ENCODE assay signal across 1 cellular context in the genomic region with DNA sequence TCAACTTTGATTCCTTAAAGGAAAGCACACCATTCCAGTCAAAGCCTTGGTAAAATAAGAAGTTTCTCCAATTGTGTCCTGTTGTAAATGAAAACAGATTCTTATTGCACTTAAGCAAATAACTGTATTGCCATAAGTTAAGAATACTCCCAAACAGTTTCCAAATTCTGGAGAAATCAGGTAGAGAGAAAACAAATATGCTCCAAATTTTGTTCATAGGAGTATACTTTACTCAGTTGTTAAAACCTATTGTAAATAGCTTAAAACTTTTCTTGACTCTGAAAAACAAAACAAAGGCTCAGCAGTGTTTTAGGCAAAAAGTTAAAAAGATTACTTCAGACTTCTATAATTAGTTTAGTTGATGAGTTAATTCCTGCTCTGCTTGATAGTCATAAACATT.
TF ChIP-seq lines count a peak whose summit lies in the region.

No MANE protein-coding gene starts in this region.

TF ChIP-seq in HEK293, 187 proteins besides CTCF, POLR2A, EP300 and RAD21 (continued from another document):
- TF ChIP-seq, protein P1, sequence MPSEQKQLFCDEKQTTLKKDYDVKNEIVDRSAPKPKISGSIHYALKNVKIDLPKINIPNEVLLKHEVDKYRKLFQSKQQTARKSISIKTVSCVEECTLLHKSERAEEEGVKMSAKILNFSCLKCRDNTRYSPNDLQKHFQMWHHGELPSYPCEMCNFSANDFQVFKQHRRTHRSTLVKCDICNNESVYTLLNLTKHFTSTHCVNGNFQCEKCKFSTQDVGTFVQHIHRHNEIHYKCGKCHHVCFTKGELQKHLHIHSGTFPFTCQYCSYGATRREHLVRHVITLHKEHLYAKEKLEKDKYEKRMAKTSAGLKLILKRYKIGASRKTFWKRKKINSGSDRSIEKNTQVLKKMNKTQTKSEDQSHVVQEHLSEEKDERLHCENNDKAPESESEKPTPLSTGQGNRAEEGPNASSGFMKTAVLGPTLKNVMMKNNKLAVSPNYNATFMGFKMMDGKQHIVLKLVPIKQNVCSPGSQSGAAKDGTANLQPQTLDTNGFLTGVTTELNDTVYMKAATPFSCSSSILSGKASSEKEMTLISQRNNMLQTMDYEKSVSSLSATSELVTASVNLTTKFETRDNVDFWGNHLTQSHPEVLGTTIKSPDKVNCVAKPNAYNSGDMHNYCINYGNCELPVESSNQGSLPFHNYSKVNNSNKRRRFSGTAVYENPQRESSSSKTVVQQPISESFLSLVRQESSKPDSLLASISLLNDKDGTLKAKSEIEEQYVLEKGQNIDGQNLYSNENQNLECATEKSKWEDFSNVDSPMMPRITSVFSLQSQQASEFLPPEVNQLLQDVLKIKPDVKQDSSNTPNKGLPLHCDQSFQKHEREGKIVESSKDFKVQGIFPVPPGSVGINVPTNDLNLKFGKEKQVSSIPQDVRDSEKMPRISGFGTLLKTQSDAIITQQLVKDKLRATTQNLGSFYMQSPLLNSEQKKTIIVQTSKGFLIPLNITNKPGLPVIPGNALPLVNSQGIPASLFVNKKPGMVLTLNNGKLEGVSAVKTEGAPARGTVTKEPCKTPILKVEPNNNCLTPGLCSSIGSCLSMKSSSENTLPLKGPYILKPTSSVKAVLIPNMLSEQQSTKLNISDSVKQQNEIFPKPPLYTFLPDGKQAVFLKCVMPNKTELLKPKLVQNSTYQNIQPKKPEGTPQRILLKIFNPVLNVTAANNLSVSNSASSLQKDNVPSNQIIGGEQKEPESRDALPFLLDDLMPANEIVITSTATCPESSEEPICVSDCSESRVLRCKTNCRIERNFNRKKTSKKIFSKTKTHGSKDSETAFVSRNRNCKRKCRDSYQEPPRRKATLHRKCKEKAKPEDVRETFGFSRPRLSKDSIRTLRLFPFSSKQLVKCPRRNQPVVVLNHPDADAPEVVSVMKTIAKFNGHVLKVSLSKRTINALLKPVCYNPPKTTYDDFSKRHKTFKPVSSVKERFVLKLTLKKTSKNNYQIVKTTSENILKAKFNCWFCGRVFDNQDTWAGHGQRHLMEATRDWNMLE (tag by site-specific recombination; conservative IDR thresholded peaks at IDR 0.05; ENCODE audit: low read depth): no peak
- TF ChIP-seq ZNF274 (IDR thresholded peaks at IDR 0.05; ENCODE audit: low read length) (no peak), ZNF274 (tag by site-specific recombination; IDR thresholded peaks at IDR 0.05; ENCODE audit: borderline replicate concordance) (no peak)
TF ChIP-seq in HEK293: peak in this region for 3.
